Comparison of ENCODE assay signal across 8 cellular contexts in genomic region chr6:157184202-157185015, GRCh38.
DNase-seq lines count a peak whose midpoint lies in the region; ATAC-seq, FAIRE-seq and TF ChIP-seq lines count a peak whose summit lies in the region.

No MANE protein-coding gene starts in this region.

- no peak overlapping the region for H3K9ac ChIP-seq in H9 (ENCODE audit: extremely low read depth, insufficient read length, low read length)
- no peak overlapping the region for H3K9ac ChIP-seq in endothelial cell of umbilical vein (replicated peaks; ENCODE audit: extremely low read depth, insufficient read depth, low read length)

- no peaks in the 10 kb centered on the region for H3K79me2 ChIP-seq in H9 (ENCODE audit: insufficient read depth, low read length)
- no peaks in the 10 kb centered on the region for H3K79me2 ChIP-seq in endothelial cell of umbilical vein (ENCODE audit: control insufficient read depth, insufficient read depth, low read length)

- H3K9me3 ChIP-seq in H9 (ENCODE audit: control insufficient read depth, low read depth, low read length), result no peaks in the 10 kb centered on the region
- no peaks in the 10 kb centered on the region for H3K9me3 ChIP-seq in endothelial cell of umbilical vein (replicated peaks; ENCODE audit: control insufficient read depth, insufficient read depth, low read length)
- no peaks in the 10 kb centered on the region for H3K9me3 ChIP-seq in mucosa of descending colon

- no peak overlapping the region for H4K91ac ChIP-seq in H9 (ENCODE audit: insufficient read length, low read depth, low read length)

- dilution Hi-C loops in endothelial cell of umbilical vein (cut with MboI; ENCODE audit: extremely low pct_ligation_motif_present, low sequenced_read_pairs), result no loop called here

- H3K27ac ChIP-seq in H9 (ENCODE audit: insufficient read length, low read depth, low read length) (no peak overlapping the region), endothelial cell of umbilical vein (ENCODE audit: insufficient read depth, low read depth, low read length) (no peak overlapping the region)

- CTCF ChIA-PET in endothelial cell of umbilical vein (lab: Charles Lee), result interaction anchor here (0.6 to 2.9 kb wide), 16 partner anchors 11 to 620 kb away, joined by 3 to 28 read pairs (median 4); no protein-coding TSS in a partner anchor

- H3K56ac ChIP-seq in H9 (ENCODE audit: insufficient read length, low read depth, low read length), result no peak overlapping the region

- H3K79me1 ChIP-seq in H9 (ENCODE audit: insufficient read depth, low read depth, low read length, poor library complexity, severe bottlenecking), result no peaks in the 10 kb centered on the region

- POLR2A ChIA-PET in endothelial cell of umbilical vein (lab: Charles Lee), result no interaction called here

- H3K36me3 ChIP-seq in endothelial cell of umbilical vein (ENCODE audit: control insufficient read depth in 2 of 2, extremely low read depth in 1 of 2, insufficient read depth in 2 of 2, low read length in 2 of 2) (peaks cover 7 to 17% of the 10 kb centered on the region in 2 experiments), mucosa of descending colon (ENCODE audit: low read depth) (no peaks in the 10 kb centered on the region)

- H3K4ac ChIP-seq in H9 (ENCODE audit: low read depth, low read length), result no peak overlapping the region

- H4K8ac ChIP-seq in H9 (replicated peaks; ENCODE audit: insufficient read length, low read depth, low read length), result no peak overlapping the region

- H2AFZ ChIP-seq in H9 (ENCODE audit: low read length), result no peak overlapping the region
- no peak overlapping the region for H2AFZ ChIP-seq in endothelial cell of umbilical vein (ENCODE audit: low read depth, low read length)

- H3K36me3 Mint-ChIP-seq in H9 (ENCODE audit: insufficient read depth in 1 of 3, low read depth in 3 of 3), result peaks cover 16 to 45% (median 32%) of the 10 kb centered on the region in 3 experiments

- H3K4me1 Mint-ChIP-seq in H9, result peaks cover 15 to 19% of the 10 kb centered on the region in 2 experiments

- H4K20me1 ChIP-seq in H9 (ENCODE audit: control insufficient read depth, insufficient read depth, insufficient read length), result no peaks in the 10 kb centered on the region
- no peaks in the 10 kb centered on the region for H4K20me1 ChIP-seq in endothelial cell of umbilical vein (replicated peaks; ENCODE audit: control insufficient read depth, extremely low read depth, insufficient read depth, low read length)

- no peak overlapping the region for H3T11ph ChIP-seq in H9 (ENCODE audit: low read length)

- no TSS peak for BruUV-seq in endothelial cell of umbilical vein (replicated peaks; lab: Mats Ljungman, UMichigan)

- DNase-seq in AG20443 (ENCODE audit: low spot score), result peak; percentile 93
- DNase-seq in H9, result peak; percentile 88
- DNase-seq in NCI-H82 (lab: John Stamatoyannopoulos, UW), result peak; percentile 67
- DNase-seq in activated CD8-positive, alpha-beta memory T cell treated with anti-CD3 and anti-CD28 coated beads, Interleukin-2, amount 50 U/mL, for 4 hours, result peak; percentile 66
- DNase-seq in endothelial cell of umbilical vein (ENCODE audit: low read depth, low spot score), result peak; percentile 44
- DNase-seq in mucosa of descending colon, result peak; percentile 82 to 91 (median 88)
- peak; percentile 34 to 38 for DNase-seq in stimulated activated CD8-positive, alpha-beta memory T cell treated with anti-CD3 and anti-CD28 coated beads, Interleukin-2, amount 100 ng/mL, for 48 hours (ENCODE audit: low read depth in 2 of 2)
- DNase-seq in GOT3 (lab: John Stamatoyannopoulos, UW), result no peak

- H3K9me1 ChIP-seq in endothelial cell of umbilical vein (replicated peaks; ENCODE audit: control insufficient read depth, extremely low read depth, insufficient read depth, low read length), result no peaks in the 10 kb centered on the region

- no peak overlapping the region for H2BK5ac ChIP-seq in H9 (ENCODE audit: insufficient read length, low read length)

- no peak overlapping the region for H2BK20ac ChIP-seq in H9 (ENCODE audit: low read depth, low read length, poor library complexity, severe bottlenecking)

- no peak overlapping the region for H4K5ac ChIP-seq in H9 (ENCODE audit: insufficient read length, low read depth, low read length)

- TF ChIP-seq CTCF in H9 (conservative IDR thresholded peaks at IDR 0.05) (peak; percentile 94), endothelial cell of umbilical vein (IDR thresholded peaks at IDR 0.05; ENCODE audit: extremely low read depth in 1 of 2, insufficient read depth in 1 of 2, low read depth in 1 of 2, low read length in 2 of 2) (peak; percentile 82 to 89), mucosa of descending colon (IDR thresholded peaks at IDR 0.05) (peak; percentile 80)

- no peak overlapping the region for H3K14ac ChIP-seq in H9 (ENCODE audit: insufficient read depth, low read length)

- H3K4me3 ChIP-seq in endothelial cell of umbilical vein (replicated peaks in 1 of 3; ENCODE audit: insufficient read depth in 1 of 3, low read depth in 1 of 3, low read length in 3 of 3) (no peak overlapping the region), mucosa of descending colon (no peak overlapping the region)

- intact Hi-C loops in endothelial cell of umbilical vein (cut with micrococcal nuclease), result loop anchor here (1.0 to 10.0 kb wide), 6 partner anchors 42 to 620 kb away; no protein-coding TSS in a partner anchor
- intact Hi-C loops in mucosa of descending colon (cut with DNase I, micrococcal nuclease), result loop anchor here in 1 of 2 donors (10.0 kb wide), 1 partner anchor 150 kb away; no protein-coding TSS in a partner anchor

- 0 out of 5 replicates have a peak overlapping the region, but pooled peaks of 1 of the 2 experiments have one; percentile 27 for H3K4me3 Mint-ChIP-seq in H9

- H3K4me2 ChIP-seq in H9 (ENCODE audit: insufficient read depth, insufficient read length, low read length) (no peak overlapping the region), endothelial cell of umbilical vein (ENCODE audit: insufficient read depth, low read length) (no peak overlapping the region)

- no peak overlapping the region for H2BK12ac ChIP-seq in H9 (ENCODE audit: insufficient read length, low read depth, low read length)

- H2AK5ac ChIP-seq in H9 (ENCODE audit: insufficient read length, low read length), result no peak overlapping the region

- 0 out of 2 replicates have a peak, but pooled peaks cover 2% of the 10 kb centered on the region for H3K4me1 ChIP-seq in H9 (ENCODE audit: insufficient read depth, low read length)
- H3K4me1 ChIP-seq in endothelial cell of umbilical vein (ENCODE audit: control insufficient read depth, extremely low read depth, insufficient read depth, low read length), result no peaks in the 10 kb centered on the region
- H3K4me1 ChIP-seq in mucosa of descending colon (ENCODE audit: low read depth), result peaks cover 17% of the 10 kb centered on the region

- FAIRE-seq in endothelial cell of umbilical vein (lab: Jason Lieb, UNC), result peak; percentile 66

- WGBS in H9 (ENCODE audit: extremely low coverage, insufficient read length, low lambda C conversion rate), result no CpG with 5 or more reads among the region's 25 CpGs

- H3K27me3 Mint-ChIP-seq in H9 (ENCODE audit: low read depth), result no peaks in the 10 kb centered on the region

- no peaks in the 10 kb centered on the region for H3K9me3 Mint-ChIP-seq in H9

- H3K27me3 ChIP-seq in H9 (ENCODE audit: insufficient read depth, low read length) (no peaks in the 10 kb centered on the region), endothelial cell of umbilical vein (ENCODE audit: control insufficient read depth in 2 of 2, insufficient read depth in 2 of 2, low read length in 2 of 2) (no peaks in the 10 kb centered on the region)

- H2BK15ac ChIP-seq in H9 (ENCODE audit: low read depth, low read length), result no peak overlapping the region

- no peaks in the 10 kb centered on the region for H3K23me2 ChIP-seq in H9 (ENCODE audit: insufficient read length, low read depth, low read length, poor library complexity, severe bottlenecking)

- no peak overlapping the region for H3K23ac ChIP-seq in H9 (ENCODE audit: insufficient read length, low read depth, low read length)

- H3K27ac Mint-ChIP-seq in H9, result peak overlapping the region; percentile 22 to 90 (median 58); a peak in 3 of 7 replicates

- TF ChIP-seq POLR2A in endothelial cell of umbilical vein (IDR thresholded peaks at IDR 0.05; ENCODE audit: low read depth, low read length), result no peak

- H3K18ac ChIP-seq in H9 (ENCODE audit: insufficient read length, low read depth, low read length), result no peak overlapping the region

- H2BK120ac ChIP-seq in H9 (ENCODE audit: low read depth, low read length, poor library complexity, severe bottlenecking), result no peak overlapping the region

- peak; percentile 85 for ATAC-seq in mucosa of descending colon

TF ChIP-seq in endothelial cell of umbilical vein, 7 proteins besides CTCF, POLR2A, EP300 and RAD21:
- no peak for TF ChIP-seq MYC (IDR thresholded peaks at IDR 0.05; ENCODE audit: low read depth, low read length)
- no peak for TF ChIP-seq MAX (IDR thresholded peaks at IDR 0.05; ENCODE audit: insufficient read depth, insufficient read length)
- no peak for TF ChIP-seq GATA2 (IDR thresholded peaks at IDR 0.05; ENCODE audit: insufficient read depth, insufficient read length, low read depth, low read length)
- TF ChIP-seq POLR2AphosphoS5 (IDR thresholded peaks at IDR 0.05; ENCODE audit: insufficient read depth, low read depth, low read length), result no peak
- TF ChIP-seq JUN (IDR thresholded peaks at IDR 0.05; ENCODE audit: borderline replicate concordance, insufficient read depth, insufficient read length, low read depth), result no peak
- TF ChIP-seq FOS (IDR thresholded peaks at IDR 0.05; ENCODE audit: borderline replicate concordance, insufficient read depth, low read length), result no peak
- no peak for TF ChIP-seq EZH2 (IDR thresholded peaks at IDR 0.05; ENCODE audit: borderline replicate concordance, low read depth, low read length, severe bottlenecking)
TF ChIP-seq in endothelial cell of umbilical vein: peak in this region for 0.
